Comparison of ENCODE assay signal across 14 cellular contexts in genomic region chr22:39596601-39597000, GRCh38. TPM values are rescaled to one million over a fixed set of nuclear protein-coding genes. Genes with fewer than 3 reads are reported as not detected.
DNase-seq lines count a peak whose midpoint lies in the region; ATAC-seq lines count a peak whose summit lies in the region.
"Had no signal": no experiment of that assay in that cellular context is flagged by ENCODE, and none has a peak within 500 bp of the region (broad histone marks: within the 10 kb centered on the region; RNA-seq: fewer than 3 reads in every experiment).

No MANE protein-coding gene starts in this region.

- CTCF ChIA-PET in activated CD4-positive, alpha-beta T cell treated with anti-CD3 and anti-CD28 coated beads, Interleukin-2, amount 10 ng/mL, durations not matched to agents 7 days and 5 days (lab: Charles Lee): no interaction called here

- intact Hi-C loops in activated CD4-positive, alpha-beta T cell treated with anti-CD3 and anti-CD28 coated beads, Interleukin-2, amount 10 ng/mL, durations not matched to agents 24 days and 14 days (cut with micrococcal nuclease): no loop called here

- H3K9me3 Mint-ChIP-seq in activated CD4-positive, alpha-beta T cell treated with anti-CD3 and anti-CD28 coated beads, Interleukin-2, amount 10 ng/mL, durations not matched to agents 7 days and 5 days: peaks cover 4% of the 10 kb centered on the region
- H3K9me3 Mint-ChIP-seq in activated CD4-positive, alpha-beta T cell treated with anti-CD3 and anti-CD28 coated beads, Interleukin-2, amount 10 ng/mL, durations not matched to agents 24 days and 14 days: no peaks in the 10 kb centered on the region
- H3K9me3 Mint-ChIP-seq: CD4-positive, alpha-beta T cell; CD8-positive, alpha-beta T cell had no signal

- no peak for ATAC-seq in HG03520 (IDR thresholded peaks at IDR 0.05; ENCODE audit: unreplicated experiment)
- ATAC-seq: CD8-positive, alpha-beta T cell had no signal

- peaks cover 3% of the 10 kb centered on the region for H3K36me3 Mint-ChIP-seq in activated CD4-positive, alpha-beta T cell treated with anti-CD3 and anti-CD28 coated beads, Interleukin-2, amount 10 ng/mL, durations not matched to agents 7 days and 5 days (ENCODE audit: low read depth)
- H3K36me3 Mint-ChIP-seq in activated CD4-positive, alpha-beta T cell treated with anti-CD3 and anti-CD28 coated beads, Interleukin-2, amount 10 ng/mL, durations not matched to agents 24 days and 14 days (ENCODE audit: low read depth): no peaks in the 10 kb centered on the region
- H3K36me3 Mint-ChIP-seq: CD8-positive, alpha-beta T cell had no signal

- peaks cover 9% of the 10 kb centered on the region for H3K27me3 ChIP-seq in H7 (ENCODE audit: control insufficient read depth, insufficient read depth, low read length)

- peak overlapping the region; percentile 19 for H3K27ac Mint-ChIP-seq in activated CD4-positive, alpha-beta T cell treated with anti-CD3 and anti-CD28 coated beads, Interleukin-2, amount 10 ng/mL, durations not matched to agents 7 days and 5 days
- H3K27ac Mint-ChIP-seq in activated CD4-positive, alpha-beta T cell treated with anti-CD3 and anti-CD28 coated beads, Interleukin-2, amount 10 ng/mL, durations not matched to agents 24 days and 14 days: no peak overlapping the region
- H3K27ac Mint-ChIP-seq: B cell; CD4-positive, alpha-beta T cell; CD8-positive, alpha-beta T cell had no signal

- peaks cover 17% of the 10 kb centered on the region for H3K27me3 Mint-ChIP-seq in activated CD4-positive, alpha-beta T cell treated with anti-CD3 and anti-CD28 coated beads, Interleukin-2, amount 10 ng/mL, durations not matched to agents 7 days and 5 days
- peaks cover 29% of the 10 kb centered on the region for H3K27me3 Mint-ChIP-seq in activated CD4-positive, alpha-beta T cell treated with anti-CD3 and anti-CD28 coated beads, Interleukin-2, amount 10 ng/mL, durations not matched to agents 24 days and 14 days

- no peak for DNase-seq in activated CD4-positive, alpha-beta T cell treated with anti-CD3 and anti-CD28 coated beads, Interleukin-2, amount 10 ng/mL, durations not matched to agents 7 days and 5 days
- no peak for DNase-seq in activated CD4-positive, alpha-beta T cell treated with anti-CD3 and anti-CD28 coated beads, Interleukin-2, amount 10 ng/mL, durations not matched to agents 24 days and 14 days
- DNase-seq in H7 (peak; percentile 28), NCI-H345 (lab: John Stamatoyannopoulos, UW) (no peak)
- DNase-seq: AML-193; Caco-2; Calu3; CD4-positive, alpha-beta T cell; CD8-positive, alpha-beta T cell; DMS79 treated with DMSO at 0.1 percent for 48 hours; GF-D8 had no signal

- no peak overlapping the region for H3K4me3 ChIP-seq in H7 (ENCODE audit: insufficient read depth, low read depth, low read length)
- H3K4me3 ChIP-seq: A549 had no signal

- peaks cover 21% of the 10 kb centered on the region for H3K4me1 Mint-ChIP-seq in activated CD4-positive, alpha-beta T cell treated with anti-CD3 and anti-CD28 coated beads, Interleukin-2, amount 10 ng/mL, durations not matched to agents 7 days and 5 days
- H3K4me1 Mint-ChIP-seq in activated CD4-positive, alpha-beta T cell treated with anti-CD3 and anti-CD28 coated beads, Interleukin-2, amount 10 ng/mL, durations not matched to agents 24 days and 14 days: peaks cover 11% of the 10 kb centered on the region

- no peaks in the 10 kb centered on the region for H3K36me3 ChIP-seq in H7 (replicated peaks; ENCODE audit: control insufficient read depth, insufficient read depth, low read length)

- no peak overlapping the region for H3K4me3 Mint-ChIP-seq in activated CD4-positive, alpha-beta T cell treated with anti-CD3 and anti-CD28 coated beads, Interleukin-2, amount 10 ng/mL, durations not matched to agents 7 days and 5 days
- H3K4me3 Mint-ChIP-seq in activated CD4-positive, alpha-beta T cell treated with anti-CD3 and anti-CD28 coated beads, Interleukin-2, amount 10 ng/mL, durations not matched to agents 24 days and 14 days: no peak overlapping the region
- H3K4me3 Mint-ChIP-seq: B cell; CD4-positive, alpha-beta T cell; CD8-positive, alpha-beta T cell had no signal

- POLR2A ChIA-PET in activated CD4-positive, alpha-beta T cell treated with anti-CD3 and anti-CD28 coated beads, Interleukin-2, amount 10 ng/mL, durations not matched to agents 7 days and 5 days (lab: Charles Lee): no interaction called here

RNA-seq across cellular contexts. Expression of gene CACNA1I, which starts 26.0 kb away (rescaled TPM):
- total RNA-seq in activated CD4-positive, alpha-beta T cell treated with anti-CD3 and anti-CD28 coated beads, Interleukin-2, amount 10 ng/mL, durations not matched to agents 7 days and 5 days: 1 to 10 TPM; 8.4 to 9.3 TPM
- 0.05 and 0.07 TPM in 2 replicates for total RNA-seq in activated CD4-positive, alpha-beta T cell treated with anti-CD3 and anti-CD28 coated beads, Interleukin-2, amount 10 ng/mL, durations not matched to agents 24 days and 14 days
- 0.31 and 0.55 TPM in 2 replicates for total RNA-seq in H7 (2014; rRNA removed; shearing (Covaris generic))
- total RNA-seq: Caco-2 had no signal
